Comparison of ENCODE assay signal across 1 cellular context in the genomic region with DNA sequence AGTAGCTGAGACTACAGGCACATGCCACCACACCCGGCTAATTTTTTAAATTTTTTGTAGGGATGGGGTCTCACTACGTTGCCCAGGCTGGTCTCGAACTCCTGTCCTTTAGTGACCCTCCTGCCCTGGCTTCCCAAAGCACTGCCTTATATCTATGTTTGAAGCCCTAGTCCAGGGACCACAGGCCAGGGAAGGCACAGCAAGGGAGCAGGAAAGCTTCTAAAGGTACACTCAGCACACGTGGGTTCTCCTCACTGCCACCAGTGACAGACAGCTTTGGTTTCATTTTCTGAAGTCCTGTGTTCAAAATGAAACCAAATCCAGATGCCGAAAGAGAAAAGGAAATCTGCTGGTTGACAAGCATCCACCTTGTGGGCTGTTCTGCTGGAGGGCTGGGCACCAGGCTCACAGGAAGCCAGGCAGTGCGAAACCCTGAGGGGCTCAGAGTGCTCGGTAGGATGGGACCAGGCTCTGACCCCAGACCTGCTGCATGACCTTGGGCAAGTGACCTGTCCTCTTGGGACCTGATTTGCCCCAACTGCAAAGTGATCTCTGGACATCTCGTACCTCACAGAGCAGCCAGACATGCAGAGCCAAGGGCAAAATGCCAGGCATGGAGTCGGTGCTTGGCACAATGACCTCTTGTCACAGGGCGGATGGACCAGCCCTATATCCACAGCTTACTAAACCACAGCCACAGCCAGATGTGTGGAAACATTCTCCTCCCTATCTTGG.
TF ChIP-seq lines count a peak whose summit lies in the region.

No MANE protein-coding gene starts in this region.

TF ChIP-seq in GM12878, 131 proteins besides CTCF, POLR2A, EP300 and RAD21 (continued from another document and continues in another):
- TF ChIP-seq, protein P1, sequence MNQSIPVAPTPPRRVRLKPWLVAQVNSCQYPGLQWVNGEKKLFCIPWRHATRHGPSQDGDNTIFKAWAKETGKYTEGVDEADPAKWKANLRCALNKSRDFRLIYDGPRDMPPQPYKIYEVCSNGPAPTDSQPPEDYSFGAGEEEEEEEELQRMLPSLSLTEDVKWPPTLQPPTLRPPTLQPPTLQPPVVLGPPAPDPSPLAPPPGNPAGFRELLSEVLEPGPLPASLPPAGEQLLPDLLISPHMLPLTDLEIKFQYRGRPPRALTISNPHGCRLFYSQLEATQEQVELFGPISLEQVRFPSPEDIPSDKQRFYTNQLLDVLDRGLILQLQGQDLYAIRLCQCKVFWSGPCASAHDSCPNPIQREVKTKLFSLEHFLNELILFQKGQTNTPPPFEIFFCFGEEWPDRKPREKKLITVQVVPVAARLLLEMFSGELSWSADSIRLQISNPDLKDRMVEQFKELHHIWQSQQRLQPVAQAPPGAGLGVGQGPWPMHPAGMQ (IDR thresholded peaks at IDR 0.05; ENCODE audit: borderline replicate concordance) = no peak
- no peak for TF ChIP-seq SMAD5 (IDR thresholded peaks at IDR 0.05; ENCODE audit: low read depth)
- TF ChIP-seq CHD4 (IDR thresholded peaks at IDR 0.05) = no peak
- no peak for TF ChIP-seq KAT2A (conservative IDR thresholded peaks at IDR 0.05; ENCODE audit: control insufficient read depth, low read depth, low read length)
- TF ChIP-seq RCOR1 (conservative IDR thresholded peaks at IDR 0.05; ENCODE audit: low read depth, low read length) = no peak
- no peak for TF ChIP-seq CREB1 (IDR thresholded peaks at IDR 0.05; ENCODE audit: low read depth)
- no peak for TF ChIP-seq KLF5 (IDR thresholded peaks at IDR 0.05; ENCODE audit: partially characterized antibody)
- TF ChIP-seq, protein P2, sequence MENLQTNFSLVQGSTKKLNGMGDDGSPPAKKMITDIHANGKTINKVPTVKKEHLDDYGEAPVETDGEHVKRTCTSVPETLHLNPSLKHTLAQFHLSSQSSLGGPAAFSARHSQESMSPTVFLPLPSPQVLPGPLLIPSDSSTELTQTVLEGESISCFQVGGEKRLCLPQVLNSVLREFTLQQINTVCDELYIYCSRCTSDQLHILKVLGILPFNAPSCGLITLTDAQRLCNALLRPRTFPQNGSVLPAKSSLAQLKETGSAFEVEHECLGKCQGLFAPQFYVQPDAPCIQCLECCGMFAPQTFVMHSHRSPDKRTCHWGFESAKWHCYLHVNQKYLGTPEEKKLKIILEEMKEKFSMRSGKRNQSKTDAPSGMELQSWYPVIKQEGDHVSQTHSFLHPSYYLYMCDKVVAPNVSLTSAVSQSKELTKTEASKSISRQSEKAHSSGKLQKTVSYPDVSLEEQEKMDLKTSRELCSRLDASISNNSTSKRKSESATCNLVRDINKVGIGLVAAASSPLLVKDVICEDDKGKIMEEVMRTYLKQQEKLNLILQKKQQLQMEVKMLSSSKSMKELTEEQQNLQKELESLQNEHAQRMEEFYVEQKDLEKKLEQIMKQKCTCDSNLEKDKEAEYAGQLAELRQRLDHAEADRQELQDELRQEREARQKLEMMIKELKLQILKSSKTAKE (IDR thresholded peaks at IDR 0.05; ENCODE audit: low read depth, poor library complexity, severe bottlenecking) = peak; percentile 30
- TF ChIP-seq RAD51 (IDR thresholded peaks at IDR 0.05) = peak; percentile 73
- TF ChIP-seq, protein P3, sequence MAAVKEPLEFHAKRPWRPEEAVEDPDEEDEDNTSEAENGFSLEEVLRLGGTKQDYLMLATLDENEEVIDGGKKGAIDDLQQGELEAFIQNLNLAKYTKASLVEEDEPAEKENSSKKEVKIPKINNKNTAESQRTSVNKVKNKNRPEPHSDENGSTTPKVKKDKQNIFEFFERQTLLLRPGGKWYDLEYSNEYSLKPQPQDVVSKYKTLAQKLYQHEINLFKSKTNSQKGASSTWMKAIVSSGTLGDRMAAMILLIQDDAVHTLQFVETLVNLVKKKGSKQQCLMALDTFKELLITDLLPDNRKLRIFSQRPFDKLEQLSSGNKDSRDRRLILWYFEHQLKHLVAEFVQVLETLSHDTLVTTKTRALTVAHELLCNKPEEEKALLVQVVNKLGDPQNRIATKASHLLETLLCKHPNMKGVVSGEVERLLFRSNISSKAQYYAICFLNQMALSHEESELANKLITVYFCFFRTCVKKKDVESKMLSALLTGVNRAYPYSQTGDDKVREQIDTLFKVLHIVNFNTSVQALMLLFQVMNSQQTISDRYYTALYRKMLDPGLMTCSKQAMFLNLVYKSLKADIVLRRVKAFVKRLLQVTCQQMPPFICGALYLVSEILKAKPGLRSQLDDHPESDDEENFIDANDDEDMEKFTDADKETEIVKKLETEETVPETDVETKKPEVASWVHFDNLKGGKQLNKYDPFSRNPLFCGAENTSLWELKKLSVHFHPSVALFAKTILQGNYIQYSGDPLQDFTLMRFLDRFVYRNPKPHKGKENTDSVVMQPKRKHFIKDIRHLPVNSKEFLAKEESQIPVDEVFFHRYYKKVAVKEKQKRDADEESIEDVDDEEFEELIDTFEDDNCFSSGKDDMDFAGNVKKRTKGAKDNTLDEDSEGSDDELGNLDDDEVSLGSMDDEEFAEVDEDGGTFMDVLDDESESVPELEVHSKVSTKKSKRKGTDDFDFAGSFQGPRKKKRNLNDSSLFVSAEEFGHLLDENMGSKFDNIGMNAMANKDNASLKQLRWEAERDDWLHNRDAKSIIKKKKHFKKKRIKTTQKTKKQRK (IDR thresholded peaks at IDR 0.05; ENCODE audit: low read depth, low read length) = no peak
- peak; percentile 97 for TF ChIP-seq MXI1 (IDR thresholded peaks at IDR 0.05; ENCODE audit: low read depth, low read length)
- TF ChIP-seq, protein P4, sequence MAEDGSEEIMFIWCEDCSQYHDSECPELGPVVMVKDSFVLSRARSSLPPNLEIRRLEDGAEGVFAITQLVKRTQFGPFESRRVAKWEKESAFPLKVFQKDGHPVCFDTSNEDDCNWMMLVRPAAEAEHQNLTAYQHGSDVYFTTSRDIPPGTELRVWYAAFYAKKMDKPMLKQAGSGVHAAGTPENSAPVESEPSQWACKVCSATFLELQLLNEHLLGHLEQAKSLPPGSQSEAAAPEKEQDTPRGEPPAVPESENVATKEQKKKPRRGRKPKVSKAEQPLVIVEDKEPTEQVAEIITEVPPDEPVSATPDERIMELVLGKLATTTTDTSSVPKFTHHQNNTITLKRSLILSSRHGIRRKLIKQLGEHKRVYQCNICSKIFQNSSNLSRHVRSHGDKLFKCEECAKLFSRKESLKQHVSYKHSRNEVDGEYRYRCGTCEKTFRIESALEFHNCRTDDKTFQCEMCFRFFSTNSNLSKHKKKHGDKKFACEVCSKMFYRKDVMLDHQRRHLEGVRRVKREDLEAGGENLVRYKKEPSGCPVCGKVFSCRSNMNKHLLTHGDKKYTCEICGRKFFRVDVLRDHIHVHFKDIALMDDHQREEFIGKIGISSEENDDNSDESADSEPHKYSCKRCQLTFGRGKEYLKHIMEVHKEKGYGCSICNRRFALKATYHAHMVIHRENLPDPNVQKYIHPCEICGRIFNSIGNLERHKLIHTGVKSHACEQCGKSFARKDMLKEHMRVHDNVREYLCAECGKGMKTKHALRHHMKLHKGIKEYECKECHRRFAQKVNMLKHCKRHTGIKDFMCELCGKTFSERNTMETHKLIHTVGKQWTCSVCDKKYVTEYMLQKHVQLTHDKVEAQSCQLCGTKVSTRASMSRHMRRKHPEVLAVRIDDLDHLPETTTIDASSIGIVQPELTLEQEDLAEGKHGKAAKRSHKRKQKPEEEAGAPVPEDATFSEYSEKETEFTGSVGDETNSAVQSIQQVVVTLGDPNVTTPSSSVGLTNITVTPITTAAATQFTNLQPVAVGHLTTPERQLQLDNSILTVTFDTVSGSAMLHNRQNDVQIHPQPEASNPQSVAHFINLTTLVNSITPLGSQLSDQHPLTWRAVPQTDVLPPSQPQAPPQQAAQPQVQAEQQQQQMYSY (CRISPR knock-in tag; IDR thresholded peaks at IDR 0.05) = no peak
- TF ChIP-seq YBX1 (IDR thresholded peaks at IDR 0.05) = no peak
- TF ChIP-seq ZNF384 (IDR thresholded peaks at IDR 0.05; ENCODE audit: borderline replicate concordance, low read depth, low read length) = no peak
- TF ChIP-seq BCL11A (IDR thresholded peaks at IDR 0.05; ENCODE audit: low read depth, low read length) = no peak
- TF ChIP-seq CBX5 (IDR thresholded peaks at IDR 0.05; ENCODE audit: low read depth) = no peak
- TF ChIP-seq NFIC (IDR thresholded peaks at IDR 0.05; ENCODE audit: low read depth, low read length) = no peak
- TF ChIP-seq SMARCA5 (IDR thresholded peaks at IDR 0.05) = peak; percentile 40; the same call in 1 of the 2 replicates
- TF ChIP-seq PML (IDR thresholded peaks at IDR 0.05; ENCODE audit: low read length) = no peak
- TF ChIP-seq, protein P5, sequence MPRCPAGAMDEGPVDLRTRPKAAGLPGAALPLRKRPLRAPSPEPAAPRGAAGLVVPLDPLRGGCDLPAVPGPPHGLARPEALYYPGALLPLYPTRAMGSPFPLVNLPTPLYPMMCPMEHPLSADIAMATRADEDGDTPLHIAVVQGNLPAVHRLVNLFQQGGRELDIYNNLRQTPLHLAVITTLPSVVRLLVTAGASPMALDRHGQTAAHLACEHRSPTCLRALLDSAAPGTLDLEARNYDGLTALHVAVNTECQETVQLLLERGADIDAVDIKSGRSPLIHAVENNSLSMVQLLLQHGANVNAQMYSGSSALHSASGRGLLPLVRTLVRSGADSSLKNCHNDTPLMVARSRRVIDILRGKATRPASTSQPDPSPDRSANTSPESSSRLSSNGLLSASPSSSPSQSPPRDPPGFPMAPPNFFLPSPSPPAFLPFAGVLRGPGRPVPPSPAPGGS (IDR thresholded peaks at IDR 0.05; ENCODE audit: borderline replicate concordance, insufficient read depth, low read depth, low read length, poor library complexity, severe bottlenecking) = no peak
- TF ChIP-seq NFYA (IDR thresholded peaks at IDR 0.05; ENCODE audit: borderline replicate concordance, low read depth, low read length) = no peak
- TF ChIP-seq, protein P6, sequence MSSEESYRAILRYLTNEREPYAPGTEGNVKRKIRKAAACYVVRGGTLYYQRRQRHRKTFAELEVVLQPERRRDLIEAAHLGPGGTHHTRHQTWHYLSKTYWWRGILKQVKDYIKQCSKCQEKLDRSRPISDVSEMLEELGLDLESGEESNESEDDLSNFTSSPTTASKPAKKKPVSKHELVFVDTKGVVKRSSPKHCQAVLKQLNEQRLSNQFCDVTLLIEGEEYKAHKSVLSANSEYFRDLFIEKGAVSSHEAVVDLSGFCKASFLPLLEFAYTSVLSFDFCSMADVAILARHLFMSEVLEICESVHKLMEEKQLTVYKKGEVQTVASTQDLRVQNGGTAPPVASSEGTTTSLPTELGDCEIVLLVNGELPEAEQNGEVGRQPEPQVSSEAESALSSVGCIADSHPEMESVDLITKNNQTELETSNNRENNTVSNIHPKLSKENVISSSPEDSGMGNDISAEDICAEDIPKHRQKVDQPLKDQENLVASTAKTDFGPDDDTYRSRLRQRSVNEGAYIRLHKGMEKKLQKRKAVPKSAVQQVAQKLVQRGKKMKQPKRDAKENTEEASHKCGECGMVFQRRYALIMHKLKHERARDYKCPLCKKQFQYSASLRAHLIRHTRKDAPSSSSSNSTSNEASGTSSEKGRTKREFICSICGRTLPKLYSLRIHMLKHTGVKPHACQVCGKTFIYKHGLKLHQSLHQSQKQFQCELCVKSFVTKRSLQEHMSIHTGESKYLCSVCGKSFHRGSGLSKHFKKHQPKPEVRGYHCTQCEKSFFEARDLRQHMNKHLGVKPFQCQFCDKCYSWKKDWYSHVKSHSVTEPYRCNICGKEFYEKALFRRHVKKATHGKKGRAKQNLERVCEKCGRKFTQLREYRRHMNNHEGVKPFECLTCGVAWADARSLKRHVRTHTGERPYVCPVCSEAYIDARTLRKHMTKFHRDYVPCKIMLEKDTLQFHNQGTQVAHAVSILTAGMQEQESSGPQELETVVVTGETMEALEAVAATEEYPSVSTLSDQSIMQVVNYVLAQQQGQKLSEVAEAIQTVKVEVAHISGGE (CRISPR knock-in tag; IDR thresholded peaks at IDR 0.05) = no peak
- TF ChIP-seq NBN (IDR thresholded peaks at IDR 0.05) = 0 out of 2 replicates have a peak, but pooled peaks have one; percentile 58
- TF ChIP-seq NR2C1 (IDR thresholded peaks at IDR 0.05) = no peak
- TF ChIP-seq SREBF2 (IDR thresholded peaks at IDR 0.05; ENCODE audit: low read length) = no peak
- no peak for TF ChIP-seq ZNF622 (IDR thresholded peaks at IDR 0.05)
- no peak for TF ChIP-seq TCF3 (IDR thresholded peaks at IDR 0.05; ENCODE audit: borderline replicate concordance, insufficient read depth, low read depth, low read length)
- no peak for TF ChIP-seq FOS (IDR thresholded peaks at IDR 0.05; ENCODE audit: borderline replicate concordance, extremely low read depth, insufficient read length)
- peak; percentile 63; the same call in 1 of the 2 replicates for TF ChIP-seq SIN3A (IDR thresholded peaks at IDR 0.05; ENCODE audit: low read depth, low read length)
- no peak for TF ChIP-seq BACH1 (IDR thresholded peaks at IDR 0.05; ENCODE audit: borderline replicate concordance)
- TF ChIP-seq, protein P7, sequence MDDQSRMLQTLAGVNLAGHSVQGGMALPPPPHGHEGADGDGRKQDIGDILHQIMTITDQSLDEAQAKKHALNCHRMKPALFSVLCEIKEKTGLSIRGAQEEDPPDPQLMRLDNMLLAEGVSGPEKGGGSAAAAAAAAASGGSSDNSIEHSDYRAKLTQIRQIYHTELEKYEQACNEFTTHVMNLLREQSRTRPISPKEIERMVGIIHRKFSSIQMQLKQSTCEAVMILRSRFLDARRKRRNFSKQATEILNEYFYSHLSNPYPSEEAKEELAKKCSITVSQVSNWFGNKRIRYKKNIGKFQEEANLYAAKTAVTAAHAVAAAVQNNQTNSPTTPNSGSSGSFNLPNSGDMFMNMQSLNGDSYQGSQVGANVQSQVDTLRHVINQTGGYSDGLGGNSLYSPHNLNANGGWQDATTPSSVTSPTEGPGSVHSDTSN (IDR thresholded peaks at IDR 0.05; ENCODE audit: insufficient replicate concordance, low read depth, low read length) = peak; percentile 81
- no peak for TF ChIP-seq FOXM1 (IDR thresholded peaks at IDR 0.05; ENCODE audit: low read depth, low read length)
- no peak for TF ChIP-seq HCFC1 (IDR thresholded peaks at IDR 0.05; ENCODE audit: low read length)
- no peak for TF ChIP-seq GATAD2B (conservative IDR thresholded peaks at IDR 0.05; ENCODE audit: low read depth)
- peak; percentile 29; the same call in 1 of the 2 replicates for TF ChIP-seq ESRRA (IDR thresholded peaks at IDR 0.05; ENCODE audit: low read length)
- no peak for TF ChIP-seq SMAD1 (IDR thresholded peaks at IDR 0.05; ENCODE audit: low read depth, partially characterized antibody)
- TF ChIP-seq MYB (IDR thresholded peaks at IDR 0.05; ENCODE audit: borderline replicate concordance, low read depth, low read length) = no peak
- no peak for TF ChIP-seq TBL1XR1 (IDR thresholded peaks at IDR 0.05; ENCODE audit: low read depth, low read length)
- TF ChIP-seq, protein P8, sequence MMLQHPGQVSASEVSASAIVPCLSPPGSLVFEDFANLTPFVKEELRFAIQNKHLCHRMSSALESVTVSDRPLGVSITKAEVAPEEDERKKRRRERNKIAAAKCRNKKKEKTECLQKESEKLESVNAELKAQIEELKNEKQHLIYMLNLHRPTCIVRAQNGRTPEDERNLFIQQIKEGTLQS (IDR thresholded peaks at IDR 0.05; ENCODE audit: borderline replicate concordance, extremely low read depth, low read depth, low read length) = no peak
